ENCODE assay signal across 17 cellular contexts in the genomic region with DNA sequence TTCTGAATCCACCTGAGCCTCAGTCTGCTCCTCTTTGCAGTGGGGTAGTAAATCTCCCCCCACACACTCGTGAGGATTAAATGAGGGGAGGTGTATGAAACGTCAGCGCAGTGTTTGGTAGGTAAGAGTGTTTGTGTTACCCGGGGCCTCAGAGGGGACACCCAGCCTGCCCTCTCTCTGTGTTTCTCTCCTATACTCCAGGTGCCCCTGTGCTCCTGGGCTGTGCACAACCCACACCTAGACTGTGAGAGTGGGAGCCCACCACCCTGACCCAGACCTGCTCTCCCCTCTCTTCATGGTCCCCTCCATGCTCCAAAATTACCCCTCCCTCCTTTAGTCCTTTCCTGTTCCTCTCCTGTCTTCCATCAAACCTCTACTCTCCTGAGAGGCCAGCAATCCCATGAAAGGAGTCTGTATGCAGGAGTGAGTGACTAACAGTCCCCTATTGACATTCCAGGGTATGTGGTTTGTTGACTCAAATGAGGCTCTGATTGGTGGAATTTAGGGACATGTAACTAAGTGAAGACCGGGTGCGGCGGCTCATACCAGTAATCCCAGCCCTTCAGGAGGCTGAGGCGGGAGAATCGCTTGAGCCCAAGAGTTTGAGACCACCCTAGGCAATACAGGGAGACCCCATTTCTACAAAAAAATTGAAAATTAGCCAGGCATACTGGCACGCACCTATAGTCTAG. TPM values are rescaled to one million over a fixed set of nuclear protein-coding genes. Genes with fewer than 3 reads are reported as not detected.
A peak's percentile ranks its signal among the peaks of the same experiment; 100 is the strongest.
DNase-seq lines count a peak whose midpoint lies in the region; ATAC-seq and TF ChIP-seq lines count a peak whose summit lies in the region.
"Had no signal": no experiment of that assay in that cellular context is flagged by ENCODE, and none has a peak within 500 bp of the region (broad histone marks: within the 10 kb centered on the region; RNA-seq: fewer than 3 reads in every experiment).

No MANE protein-coding gene starts in this region.

- H3K27ac ChIP-seq in H9 (ENCODE audit: insufficient read length, low read depth, low read length), result no peak overlapping the region
- no peak overlapping the region for H3K27ac ChIP-seq in upper lobe of right lung
- H3K27ac ChIP-seq: colonic mucosa, gastrocnemius medialis, psoas muscle had no signal

- H2AK5ac ChIP-seq in H9 (ENCODE audit: insufficient read length, low read length), result no peak overlapping the region

- no peak overlapping the region for H2BK120ac ChIP-seq in H9 (ENCODE audit: low read depth, low read length, poor library complexity, severe bottlenecking)

- no peak overlapping the region for H2AFZ ChIP-seq in H9 (ENCODE audit: low read length)

- H4K8ac ChIP-seq in H9 (replicated peaks; ENCODE audit: insufficient read length, low read depth, low read length), result no peak overlapping the region

- WGBS in H9 (ENCODE audit: extremely low coverage, insufficient read length, low lambda C conversion rate), result no CpG with 5 or more reads among the region's 10 CpGs

- H3K27ac Mint-ChIP-seq in H9, result peak overlapping the region in 2 of 3 experiments; percentile 13 to 78; a peak in 2 of 7 replicates
- no peak overlapping the region for H3K27ac Mint-ChIP-seq in activated T-helper 2 cell treated with anti-CD3 and anti-CD28 coated beads, Interferon-gamma antibody, Interleukin-2, Interleukin-4, amounts not matched to agents 10 μg/mL and 5 μg/mL and 100 μg/mL, durations not matched to agents 14 hours and 24 hours and 36 hours
- H3K27ac Mint-ChIP-seq: activated CD4-positive, alpha-beta memory T cell treated with anti-CD3 and anti-CD28 coated beads, Interleukin-2, amount 10 ng/mL, durations not matched to agents 7 days and 5 days; activated naive CD4-positive, alpha-beta T cell treated with anti-CD3 and anti-CD28 coated beads, Interleukin-2, amount 50 U/mL, for 24 hours; T-helper 17 cell had no signal

- no peaks in the 10 kb centered on the region for H3K79me2 ChIP-seq in H9 (ENCODE audit: insufficient read depth, low read length)

- no peak overlapping the region for H2BK5ac ChIP-seq in H9 (ENCODE audit: insufficient read length, low read length)

- in situ Hi-C loops in SK-MEL-5 (cut with HindIII; ENCODE audit: low pct_unique_long_range_greater_than_20kb, low sequenced_read_pairs), result no loop called here

- DNase-seq in H9 (peak; percentile 50), SK-MEL-5 (ENCODE audit: low read depth, low spot score) (peak; percentile 58), iPS-NIHi7 (ENCODE audit: extremely low spot score) (peak; percentile 72), upper lobe of right lung (peak; percentile 32), mesenteric fat pad (ENCODE audit: low spot score) (no peak)
- no peak for DNase-seq in activated T-helper 2 cell treated with anti-CD3 and anti-CD28 coated beads, Interferon-gamma antibody, Interleukin-2, Interleukin-4, amounts not matched to agents 10 μg/mL and 5 μg/mL and 100 μg/mL, durations not matched to agents 14 hours and 24 hours and 36 hours (ENCODE audit: low spot score)
- DNase-seq in activated T-cell treated with anti-CD3 and anti-CD28 coated beads, Interleukin-2, amount 50 U/mL, for 4 hours, result no peak
- DNase-seq: activated CD4-positive, alpha-beta memory T cell treated with anti-CD3 and anti-CD28 coated beads, Interleukin-2, amount 10 ng/mL, durations not matched to agents 7 days and 5 days; colonic mucosa; gastrocnemius medialis; NCI-H1930; NK-92 treated with Interleukin-12 subunit alpha and Interleukin-12 subunit beta, amount 100 ng/mL, for 24 hours; psoas muscle; T-helper 17 cell had no signal

- no peaks in the 10 kb centered on the region for H3K4me1 ChIP-seq in H9 (ENCODE audit: insufficient read depth, low read length)
- no peaks in the 10 kb centered on the region for H3K4me1 ChIP-seq in upper lobe of right lung
- H3K4me1 ChIP-seq: colonic mucosa, gastrocnemius medialis, psoas muscle had no signal

- no peak overlapping the region for H3K4me3 ChIP-seq in upper lobe of right lung
- H3K4me3 ChIP-seq: colonic mucosa, gastrocnemius medialis, psoas muscle had no signal

- H3K18ac ChIP-seq in H9 (ENCODE audit: insufficient read length, low read depth, low read length), result no peak overlapping the region

- H4K91ac ChIP-seq in H9 (ENCODE audit: insufficient read length, low read depth, low read length), result no peak overlapping the region

- no peaks in the 10 kb centered on the region for H3K27me3 ChIP-seq in H9 (ENCODE audit: insufficient read depth, low read length)
- no peaks in the 10 kb centered on the region for H3K27me3 ChIP-seq in upper lobe of right lung
- H3K27me3 ChIP-seq: colonic mucosa, gastrocnemius medialis had no signal

- no peaks in the 10 kb centered on the region for H3K9me3 ChIP-seq in H9 (ENCODE audit: control insufficient read depth, low read depth, low read length)
- H3K9me3 ChIP-seq in upper lobe of right lung, result no peaks in the 10 kb centered on the region
- H3K9me3 ChIP-seq: colonic mucosa, gastrocnemius medialis, psoas muscle had no signal

- H4K20me1 ChIP-seq in H9 (ENCODE audit: control insufficient read depth, insufficient read depth, insufficient read length), result no peaks in the 10 kb centered on the region

- H3K4me2 ChIP-seq in H9 (ENCODE audit: insufficient read depth, insufficient read length, low read length), result no peak overlapping the region

- intact Hi-C loops in upper lobe of right lung (cut with DNase I), result no loop called here
- intact Hi-C loops in activated T-helper 2 cell treated with anti-CD3 and anti-CD28 coated beads, Interferon-gamma antibody, Interleukin-2, Interleukin-4, amounts not matched to agents 10 μg/mL and 5 μg/mL and 100 μg/mL, durations not matched to agents 14 hours and 24 hours and 36 hours (cut with micrococcal nuclease), result no loop called here

- H3K23ac ChIP-seq in H9 (ENCODE audit: insufficient read length, low read depth, low read length), result no peak overlapping the region

- H3K36me3 ChIP-seq in upper lobe of right lung, result no peaks in the 10 kb centered on the region
- H3K36me3 ChIP-seq: colonic mucosa, gastrocnemius medialis had no signal

- H3K9me3 Mint-ChIP-seq in H9, result no peaks in the 10 kb centered on the region
- H3K9me3 Mint-ChIP-seq in activated T-helper 2 cell treated with anti-CD3 and anti-CD28 coated beads, Interferon-gamma antibody, Interleukin-2, Interleukin-4, amounts not matched to agents 10 μg/mL and 5 μg/mL and 100 μg/mL, durations not matched to agents 14 hours and 24 hours and 36 hours, result no peaks in the 10 kb centered on the region
- H3K9me3 Mint-ChIP-seq in activated T-cell treated with anti-CD3 and anti-CD28 coated beads, Interleukin-2, amount 50 U/mL, for 4 hours, result no peaks in the 10 kb centered on the region
- H3K9me3 Mint-ChIP-seq: activated CD4-positive, alpha-beta memory T cell treated with anti-CD3 and anti-CD28 coated beads, Interleukin-2, amount 10 ng/mL, durations not matched to agents 7 days and 5 days; activated naive CD4-positive, alpha-beta T cell treated with anti-CD3 and anti-CD28 coated beads, Interleukin-2, amount 50 U/mL, for 24 hours had no signal

- peaks cover 2% of the 10 kb centered on the region for H3K23me2 ChIP-seq in H9 (ENCODE audit: insufficient read length, low read depth, low read length, poor library complexity, severe bottlenecking)

- no peaks in the 10 kb centered on the region for H3K36me3 Mint-ChIP-seq in H9 (ENCODE audit: insufficient read depth in 1 of 3, low read depth in 3 of 3)
- no peaks in the 10 kb centered on the region for H3K36me3 Mint-ChIP-seq in activated T-helper 2 cell treated with anti-CD3 and anti-CD28 coated beads, Interferon-gamma antibody, Interleukin-2, Interleukin-4, amounts not matched to agents 10 μg/mL and 5 μg/mL and 100 μg/mL, durations not matched to agents 14 hours and 24 hours and 36 hours (ENCODE audit: low read depth)
- H3K36me3 Mint-ChIP-seq in activated T-cell treated with anti-CD3 and anti-CD28 coated beads, Interleukin-2, amount 50 U/mL, for 4 hours (ENCODE audit: insufficient read depth), result no peaks in the 10 kb centered on the region
- H3K36me3 Mint-ChIP-seq: activated naive CD4-positive, alpha-beta T cell treated with anti-CD3 and anti-CD28 coated beads, Interleukin-2, amount 50 U/mL, for 24 hours had no signal

- peak overlapping the region; percentile 62; the same call in 1 of the 2 replicates for H3K14ac ChIP-seq in H9 (ENCODE audit: insufficient read depth, low read length)

- no peak overlapping the region for H3T11ph ChIP-seq in H9 (ENCODE audit: low read length)

- H3K56ac ChIP-seq in H9 (ENCODE audit: insufficient read length, low read depth, low read length), result no peak overlapping the region

- TF ChIP-seq CTCF in H9 (conservative IDR thresholded peaks at IDR 0.05) (no peak), upper lobe of right lung (IDR thresholded peaks at IDR 0.05) (no peak)

- H3K9ac ChIP-seq in H9 (ENCODE audit: extremely low read depth, insufficient read length, low read length), result no peak overlapping the region

- no peak overlapping the region for H2BK20ac ChIP-seq in H9 (ENCODE audit: low read depth, low read length, poor library complexity, severe bottlenecking)

- no peak overlapping the region for H3K4me3 Mint-ChIP-seq in H9
- H3K4me3 Mint-ChIP-seq in activated T-helper 2 cell treated with anti-CD3 and anti-CD28 coated beads, Interferon-gamma antibody, Interleukin-2, Interleukin-4, amounts not matched to agents 10 μg/mL and 5 μg/mL and 100 μg/mL, durations not matched to agents 14 hours and 24 hours and 36 hours (ENCODE audit: low read depth), result no peak overlapping the region
- H3K4me3 Mint-ChIP-seq in activated T-cell treated with anti-CD3 and anti-CD28 coated beads, Interleukin-2, amount 50 U/mL, for 4 hours, result no peak overlapping the region
- H3K4me3 Mint-ChIP-seq: activated CD4-positive, alpha-beta memory T cell treated with anti-CD3 and anti-CD28 coated beads, Interleukin-2, amount 10 ng/mL, durations not matched to agents 7 days and 5 days; activated naive CD4-positive, alpha-beta T cell treated with anti-CD3 and anti-CD28 coated beads, Interleukin-2, amount 50 U/mL, for 24 hours; T-helper 17 cell had no signal

- H2BK12ac ChIP-seq in H9 (ENCODE audit: insufficient read length, low read depth, low read length), result no peak overlapping the region

- no peaks in the 10 kb centered on the region for H3K79me1 ChIP-seq in H9 (ENCODE audit: insufficient read depth, low read depth, low read length, poor library complexity, severe bottlenecking)

- H4K5ac ChIP-seq in H9 (ENCODE audit: insufficient read length, low read depth, low read length), result no peak overlapping the region

- peak; percentile 77 for ATAC-seq in upper lobe of right lung
- no peak for ATAC-seq in activated T-cell treated with anti-CD3 and anti-CD28 coated beads, Interleukin-2, amount 50 U/mL, for 4 hours
- ATAC-seq: gastrocnemius medialis, psoas muscle, T-helper 17 cell had no signal

- no peak overlapping the region for H3K4ac ChIP-seq in H9 (ENCODE audit: low read depth, low read length)

- H3K4me1 Mint-ChIP-seq in H9, result peaks cover 8 to 13% of the 10 kb centered on the region in 2 experiments
- H3K4me1 Mint-ChIP-seq in activated T-helper 2 cell treated with anti-CD3 and anti-CD28 coated beads, Interferon-gamma antibody, Interleukin-2, Interleukin-4, amounts not matched to agents 10 μg/mL and 5 μg/mL and 100 μg/mL, durations not matched to agents 14 hours and 24 hours and 36 hours (ENCODE audit: low read depth), result no peaks in the 10 kb centered on the region
- H3K4me1 Mint-ChIP-seq in activated T-cell treated with anti-CD3 and anti-CD28 coated beads, Interleukin-2, amount 50 U/mL, for 4 hours (ENCODE audit: low read depth), result no peaks in the 10 kb centered on the region
- H3K4me1 Mint-ChIP-seq: activated CD4-positive, alpha-beta memory T cell treated with anti-CD3 and anti-CD28 coated beads, Interleukin-2, amount 10 ng/mL, durations not matched to agents 7 days and 5 days; activated naive CD4-positive, alpha-beta T cell treated with anti-CD3 and anti-CD28 coated beads, Interleukin-2, amount 50 U/mL, for 24 hours had no signal

- H2BK15ac ChIP-seq in H9 (ENCODE audit: low read depth, low read length), result no peak overlapping the region

- H3K27me3 Mint-ChIP-seq in H9 (ENCODE audit: low read depth), result peaks cover 20% of the 10 kb centered on the region
- H3K27me3 Mint-ChIP-seq in activated T-helper 2 cell treated with anti-CD3 and anti-CD28 coated beads, Interferon-gamma antibody, Interleukin-2, Interleukin-4, amounts not matched to agents 10 μg/mL and 5 μg/mL and 100 μg/mL, durations not matched to agents 14 hours and 24 hours and 36 hours (ENCODE audit: low read depth), result no peaks in the 10 kb centered on the region
- H3K27me3 Mint-ChIP-seq in activated T-cell treated with anti-CD3 and anti-CD28 coated beads, Interleukin-2, amount 50 U/mL, for 4 hours (ENCODE audit: low read depth), result peaks cover 9% of the 10 kb centered on the region

RNA-seq across cellular contexts. Expression of a gene that starts 10.4 kb away (rescaled TPM):
- not detected in 2 replicates for total RNA-seq in H9 (2021)
- total RNA-seq in SK-MEL-5 (2014; rRNA removed; shearing (Covaris generic)), result not detected in 2 replicates
- polyA plus RNA-seq in SK-MEL-5 (2015; cell fraction: cytosol; rRNA removed), result not detected in 2 replicates
- not detected in 2 replicates for polyA plus RNA-seq in SK-MEL-5 (2015; cell fraction: nucleus; rRNA removed)
- total RNA-seq in upper lobe of right lung, result not detected
- not detected in 2 replicates for total RNA-seq in activated T-helper 2 cell treated with anti-CD3 and anti-CD28 coated beads, Interferon-gamma antibody, Interleukin-2, Interleukin-4, amounts not matched to agents 10 μg/mL and 5 μg/mL and 100 μg/mL, durations not matched to agents 14 hours and 24 hours and 36 hours
- total RNA-seq in mesenteric fat pad, result not detected
- total RNA-seq in activated T-cell treated with anti-CD3 and anti-CD28 coated beads, Interleukin-2, amount 50 U/mL, for 4 hours, result not detected
- total RNA-seq: activated CD4-positive, alpha-beta memory T cell treated with anti-CD3 and anti-CD28 coated beads, Interleukin-2, amount 10 ng/mL, durations not matched to agents 7 days and 5 days; colonic mucosa; G401; gastrocnemius medialis; lung microvascular endothelial cell; psoas muscle; T-helper 17 cell had no signal
- polyA plus RNA-seq: psoas muscle had no signal

Comparison
In these comparisons a context has a peak if more than half of its experiments do, and no peak if none do; other contexts are left out.
1. DNase-seq: peak in H9 (single experiment), SK-MEL-5 (single experiment), iPS-NIHi7 (single experiment) and upper lobe of right lung (single experiment); none in activated T-helper 2 cell treated with anti-CD3 and anti-CD28 coated beads, Interferon-gamma antibody, Interleukin-2, Interleukin-4, amounts not matched to agents 10 μg/mL and 5 μg/mL and 100 μg/mL, durations not matched to agents 14 hours and 24 hours and 36 hours (single experiment), mesenteric fat pad (single experiment) and activated T-cell treated with anti-CD3 and anti-CD28 coated beads, Interleukin-2, amount 50 U/mL, for 4 hours (single experiment).